In the genomic region with DNA sequence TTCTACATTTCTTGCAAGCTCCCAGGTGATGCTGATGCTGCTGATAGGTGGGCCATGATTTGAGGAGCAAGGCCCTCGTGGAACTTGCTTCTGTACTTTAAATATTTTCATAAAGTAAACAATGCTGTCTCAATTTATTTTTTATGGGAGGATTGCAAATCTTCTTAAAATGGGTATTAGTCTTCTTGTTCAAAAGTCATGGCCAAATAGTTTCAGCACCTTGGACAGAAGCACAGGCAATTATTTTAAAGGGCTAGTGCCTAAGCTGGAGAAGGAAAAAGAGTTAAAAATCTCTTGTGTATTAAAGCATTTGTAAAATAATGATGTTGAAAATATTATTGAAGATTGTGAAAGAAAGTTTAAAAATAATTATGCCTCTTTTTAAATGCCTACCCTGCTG, we compare ENCODE assay signal across 16 cellular contexts. TPM values are rescaled to one million over a fixed set of nuclear protein-coding genes. Genes with fewer than 3 reads are reported as not detected.
DNase-seq lines count a peak whose midpoint lies in the region; ATAC-seq and TF ChIP-seq lines count a peak whose summit lies in the region.
"Had no signal": no experiment of that assay in that cellular context is flagged by ENCODE, and none has a peak within 500 bp of the region (broad histone marks: within the 10 kb centered on the region; RNA-seq: fewer than 3 reads in every experiment).

No MANE protein-coding gene starts in this region.

- no peaks in the 10 kb centered on the region for H3F3A ChIP-seq in neural progenitor cell (ENCODE audit: low read depth)

- no peak for ATAC-seq in GM18498 (IDR thresholded peaks at IDR 0.05; ENCODE audit: unreplicated experiment)
- no peak for ATAC-seq in sciatic nerve
- ATAC-seq in left lung: no peak

- H3K27me3 Mint-ChIP-seq in neural progenitor cell (ENCODE audit: insufficient read depth, low read depth): peaks cover 7% of the 10 kb centered on the region
- H3K27me3 Mint-ChIP-seq: dendritic cell treated with granulocyte-macrophage colony-stimulating factor and Interleukin-4, amounts not matched to agents 40 ng/mL and 50 ng/mL, for 4 days had no signal

- H3K4me2 ChIP-seq in neural progenitor cell: no peak overlapping the region

- DNase-seq in NOMO-1 treated with DMSO at 0.1 percent for 48 hours (lab: John Stamatoyannopoulos, UW; ENCODE audit: unreplicated experiment): peak; percentile 6
- no peak for DNase-seq in NOMO-1 treated with dmso at 0.1 percent for 144 hours (lab: John Stamatoyannopoulos, UW; ENCODE audit: unreplicated experiment)
- DNase-seq in RPMI8226: peak; percentile 46
- peak; percentile 17 for DNase-seq in epithelial cell of esophagus (ENCODE audit: low read depth)
- DNase-seq in neural progenitor cell (ENCODE audit: low spot score): peak; percentile 50
- no peak for DNase-seq in sciatic nerve (ENCODE audit: low spot score)
- DNase-seq in left lung: no peak
- DNase-seq: activated CD4-positive, alpha-beta T cell treated with anti-CD3 and anti-CD28 coated beads, Interleukin-2, amount 50 U/mL, for 4 hours; activated naive CD4-positive, alpha-beta T cell treated with Interleukin-2 at 50 U/mL for 16 hours; NCI-H1048; NCI-H524; sigmoid colon; tibial artery had no signal

- H3K4me3 Mint-ChIP-seq in neural progenitor cell: no peak overlapping the region
- H3K4me3 Mint-ChIP-seq: dendritic cell treated with granulocyte-macrophage colony-stimulating factor and Interleukin-4, amounts not matched to agents 40 ng/mL and 50 ng/mL, for 4 days had no signal

- H3K4me3 ChIP-seq in epithelial cell of esophagus (ENCODE audit: low read length) (no peak overlapping the region), neural progenitor cell (no peak overlapping the region), left lung (no peak overlapping the region)
- H3K4me3 ChIP-seq: HAP-1, sigmoid colon, tibial artery had no signal

- H3K4me1 Mint-ChIP-seq in neural progenitor cell: no peaks in the 10 kb centered on the region

- H3K27ac ChIP-seq in neural progenitor cell (no peak overlapping the region), left lung (no peak overlapping the region)
- H3K27ac ChIP-seq: sigmoid colon, tibial artery had no signal

- H2AFZ ChIP-seq in neural progenitor cell (replicated peaks): no peak overlapping the region

- peaks cover 4% of the 10 kb centered on the region for H4K20me1 ChIP-seq in neural progenitor cell (ENCODE audit: low read depth)

- no peaks in the 10 kb centered on the region for H3K79me2 ChIP-seq in neural progenitor cell (ENCODE audit: low read depth)

- H3K9me3 ChIP-seq in neural progenitor cell (ENCODE audit: low read depth) (no peaks in the 10 kb centered on the region), left lung (peaks cover 0 to 5% of the 10 kb centered on the region in 2 donors)
- H3K9me3 ChIP-seq: HAP-1, sigmoid colon, tibial artery had no signal

- TF ChIP-seq CTCF in epithelial cell of esophagus (IDR thresholded peaks at IDR 0.05; ENCODE audit: insufficient read depth, low read depth, low read length, missing control alignments): no peak
- TF ChIP-seq CTCF in neural progenitor cell (IDR thresholded peaks at IDR 0.05): no peak
- no peak for TF ChIP-seq CTCF in left lung (IDR thresholded peaks at IDR 0.05)

- no peaks in the 10 kb centered on the region for H3K4me1 ChIP-seq in neural progenitor cell
- H3K4me1 ChIP-seq in left lung: no peaks in the 10 kb centered on the region
- H3K4me1 ChIP-seq: HAP-1, sigmoid colon, tibial artery had no signal

- H3K27me3 ChIP-seq in neural progenitor cell (no peaks in the 10 kb centered on the region), left lung (no peaks in the 10 kb centered on the region)
- H3K27me3 ChIP-seq: sigmoid colon, tibial artery had no signal

- H3K9me3 Mint-ChIP-seq in neural progenitor cell: no peaks in the 10 kb centered on the region
- H3K9me3 Mint-ChIP-seq: dendritic cell treated with granulocyte-macrophage colony-stimulating factor and Interleukin-4, amounts not matched to agents 40 ng/mL and 50 ng/mL, for 4 days had no signal

- no peak overlapping the region for H3K27ac Mint-ChIP-seq in neural progenitor cell
- H3K27ac Mint-ChIP-seq: dendritic cell treated with granulocyte-macrophage colony-stimulating factor and Interleukin-4, amounts not matched to agents 40 ng/mL and 50 ng/mL, for 4 days had no signal

- intact Hi-C loops in sciatic nerve (cut with DNase I): no loop called here
- intact Hi-C loops in left lung (cut with DNase I): no loop called here

- H3K36me3 Mint-ChIP-seq in neural progenitor cell: no peaks in the 10 kb centered on the region

- no peak overlapping the region for H3K9ac ChIP-seq in neural progenitor cell

- H3K36me3 ChIP-seq in neural progenitor cell (no peaks in the 10 kb centered on the region), left lung (no peaks in the 10 kb centered on the region)
- H3K36me3 ChIP-seq: HAP-1, sigmoid colon, tibial artery had no signal

RNA-seq across cellular contexts. Expression of gene GPR139, which starts 50.5 kb away (rescaled TPM):
- total RNA-seq in neural progenitor cell (ENCODE audit: low replicate concordance) (not detected in 2 replicates), sciatic nerve (not detected), left lung (not detected)
- total RNA-seq: sigmoid colon had no signal

Comparison
In these comparisons a context has a peak if more than half of its experiments do, and no peak if none do; other contexts are left out.
1. DNase-seq: peak in NOMO-1 treated with DMSO at 0.1 percent for 48 hours (single experiment), RPMI8226 (single experiment), epithelial cell of esophagus (single experiment) and neural progenitor cell (single experiment); none in NOMO-1 treated with dmso at 0.1 percent for 144 hours (single experiment), sciatic nerve (single experiment) and left lung (0 of 2).